Comparison of ENCODE assay signal across 7 cellular contexts in genomic region chr2:87569689-87570397, GRCh38.
DNase-seq lines count a peak whose midpoint lies in the region; ATAC-seq and TF ChIP-seq lines count a peak whose summit lies in the region.
"Not testable (repeated sequence)": the region's sequence is repeated elsewhere in the genome, so short reads cannot be mapped to it uniquely, and the experiment has no call there.

No MANE protein-coding gene starts in this region.

- H4K20me1 ChIP-seq in Karpas-422 (ENCODE audit: insufficient read depth, low read depth, low read length); osteoblast (ENCODE audit: insufficient read depth, low read length): not testable (repeated sequence)

- not testable (repeated sequence) for H3K9me2 ChIP-seq in Karpas-422 (replicated peaks; ENCODE audit: insufficient read depth, low read length)

- not testable (repeated sequence) for H3K36me3 ChIP-seq in CD4-positive, CD25-positive, alpha-beta regulatory T cell (ENCODE audit: control insufficient read depth, insufficient read depth, low read length); Karpas-422 (ENCODE audit: insufficient read depth, low read length); osteoblast (ENCODE audit: insufficient read depth, low read length)

- not testable (repeated sequence) for H3K9ac ChIP-seq in Karpas-422 (ENCODE audit: low read length)

- CTCF ChIA-PET in activated CD4-positive, alpha-beta T cell treated with anti-CD3 and anti-CD28 coated beads for 36 hours (lab: Charles Lee); activated naive CD4-positive, alpha-beta T cell treated with anti-CD3 and anti-CD28 coated beads, Interleukin-2, amount 10 ng/mL, durations not matched to agents 7 days and 5 days (lab: Charles Lee): not testable (repeated sequence)

- DNase-seq in CD4-positive, CD25-positive, alpha-beta regulatory T cell; activated T-cell treated with anti-CD3 and anti-CD28 coated beads, Interleukin-2, amount 50 U/mL, for 4 hours; activated naive CD4-positive, alpha-beta T cell treated with anti-CD3 and anti-CD28 coated beads, Interleukin-2, amount 10 ng/mL, durations not matched to agents 7 days and 5 days; activated naive CD8-positive, alpha-beta T cell treated with anti-CD3 and anti-CD28 coated beads, Interleukin-2, amount 50 U/mL, for 24 hours: not testable (repeated sequence)
- peak; percentile 36 for DNase-seq in Karpas-422
- DNase-seq in activated CD4-positive, alpha-beta T cell treated with anti-CD3 and anti-CD28 coated beads for 36 hours: peak; percentile 20
- peak; percentile 61 for DNase-seq in osteoblast (ENCODE audit: insufficient read length, low spot score, missing footprints)

- not testable (repeated sequence) for H3K4me3 ChIP-seq in CD4-positive, CD25-positive, alpha-beta regulatory T cell (ENCODE audit: low read depth, low read length); Karpas-422 (ENCODE audit: low read length); osteoblast (ENCODE audit: insufficient read depth, low read length)

- H3K4me3 Mint-ChIP-seq in CD4-positive, CD25-positive, alpha-beta regulatory T cell: peak overlapping the region in 3 of 4 donors; percentile 52 to 65 (median 64)
- H3K4me3 Mint-ChIP-seq in activated CD4-positive, alpha-beta T cell treated with anti-CD3 and anti-CD28 coated beads for 36 hours; activated naive CD4-positive, alpha-beta T cell treated with anti-CD3 and anti-CD28 coated beads, Interleukin-2, amount 10 ng/mL, durations not matched to agents 7 days and 5 days; activated naive CD8-positive, alpha-beta T cell treated with anti-CD3 and anti-CD28 coated beads, Interleukin-2, amount 50 U/mL, for 24 hours: not testable (repeated sequence)
- peak overlapping the region; percentile 45 for H3K4me3 Mint-ChIP-seq in activated T-cell treated with anti-CD3 and anti-CD28 coated beads, Interleukin-2, amount 50 U/mL, for 4 hours

- TF ChIP-seq CTCF in osteoblast (IDR thresholded peaks at IDR 0.05; ENCODE audit: extremely low read depth, low read depth, low read length): not testable (repeated sequence)

- H3K4me1 ChIP-seq in CD4-positive, CD25-positive, alpha-beta regulatory T cell (ENCODE audit: control insufficient read depth, insufficient read depth, low read length, poor library complexity, severe bottlenecking); Karpas-422 (ENCODE audit: low read length); osteoblast (ENCODE audit: insufficient read depth, low read length): not testable (repeated sequence)

- peaks cover 0 to 26% (median 3%) of the 10 kb centered on the region in 4 donors for H3K4me1 Mint-ChIP-seq in CD4-positive, CD25-positive, alpha-beta regulatory T cell
- H3K4me1 Mint-ChIP-seq in activated CD4-positive, alpha-beta T cell treated with anti-CD3 and anti-CD28 coated beads for 36 hours: peaks cover 25% of the 10 kb centered on the region
- H3K4me1 Mint-ChIP-seq in activated T-cell treated with anti-CD3 and anti-CD28 coated beads, Interleukin-2, amount 50 U/mL, for 4 hours (ENCODE audit: low read depth): peaks cover 21% of the 10 kb centered on the region
- H3K4me1 Mint-ChIP-seq in activated naive CD4-positive, alpha-beta T cell treated with anti-CD3 and anti-CD28 coated beads, Interleukin-2, amount 10 ng/mL, durations not matched to agents 7 days and 5 days: peaks cover 15% of the 10 kb centered on the region
- peaks cover 29% of the 10 kb centered on the region for H3K4me1 Mint-ChIP-seq in activated naive CD8-positive, alpha-beta T cell treated with anti-CD3 and anti-CD28 coated beads, Interleukin-2, amount 50 U/mL, for 24 hours

- not testable (repeated sequence) for H3K9me3 ChIP-seq in CD4-positive, CD25-positive, alpha-beta regulatory T cell (ENCODE audit: control insufficient read depth in 2 of 2, low read length in 2 of 2); Karpas-422 (ENCODE audit: low read length); osteoblast (ENCODE audit: low read depth, low read length)

- not testable (repeated sequence) for H3K4me2 ChIP-seq in Karpas-422 (ENCODE audit: low read depth, low read length, poor library complexity, severe bottlenecking); osteoblast (ENCODE audit: insufficient read depth, low read length)

- H3K36me3 Mint-ChIP-seq in CD4-positive, CD25-positive, alpha-beta regulatory T cell; activated CD4-positive, alpha-beta T cell treated with anti-CD3 and anti-CD28 coated beads for 36 hours (ENCODE audit: low read depth); activated T-cell treated with anti-CD3 and anti-CD28 coated beads, Interleukin-2, amount 50 U/mL, for 4 hours (ENCODE audit: insufficient read depth); activated naive CD8-positive, alpha-beta T cell treated with anti-CD3 and anti-CD28 coated beads, Interleukin-2, amount 50 U/mL, for 24 hours (ENCODE audit: low read depth): not testable (repeated sequence)
- H3K36me3 Mint-ChIP-seq in activated naive CD4-positive, alpha-beta T cell treated with anti-CD3 and anti-CD28 coated beads, Interleukin-2, amount 10 ng/mL, durations not matched to agents 7 days and 5 days: peaks cover 10% of the 10 kb centered on the region

- peak overlapping the region; percentile 14 for H3K27ac ChIP-seq in CD4-positive, CD25-positive, alpha-beta regulatory T cell (ENCODE audit: insufficient read depth, low read length, poor library complexity, severe bottlenecking)
- H3K27ac ChIP-seq in Karpas-422 (ENCODE audit: low read length); osteoblast (ENCODE audit: low read depth, low read length): not testable (repeated sequence)

- H3K27me3 ChIP-seq in CD4-positive, CD25-positive, alpha-beta regulatory T cell (ENCODE audit: control insufficient read depth, insufficient read depth, low read length); Karpas-422 (ENCODE audit: low read length); osteoblast (ENCODE audit: insufficient read depth, low read length): not testable (repeated sequence)

- not testable (repeated sequence) for H3K9me3 Mint-ChIP-seq in CD4-positive, CD25-positive, alpha-beta regulatory T cell; activated CD4-positive, alpha-beta T cell treated with anti-CD3 and anti-CD28 coated beads for 36 hours (ENCODE audit: low read depth); activated T-cell treated with anti-CD3 and anti-CD28 coated beads, Interleukin-2, amount 50 U/mL, for 4 hours; activated naive CD4-positive, alpha-beta T cell treated with anti-CD3 and anti-CD28 coated beads, Interleukin-2, amount 10 ng/mL, durations not matched to agents 7 days and 5 days; activated naive CD8-positive, alpha-beta T cell treated with anti-CD3 and anti-CD28 coated beads, Interleukin-2, amount 50 U/mL, for 24 hours

- peak; percentile 43 to 72 for ATAC-seq in CD4-positive, CD25-positive, alpha-beta regulatory T cell (ENCODE audit: low read depth in 2 of 2)
- ATAC-seq in activated CD4-positive, alpha-beta T cell treated with anti-CD3 and anti-CD28 coated beads for 36 hours: peak; percentile 65
- peak; percentile 66 to 73 for ATAC-seq in activated T-cell treated with anti-CD3 and anti-CD28 coated beads, Interleukin-2, amount 50 U/mL, for 4 hours
- ATAC-seq in activated naive CD8-positive, alpha-beta T cell treated with anti-CD3 and anti-CD28 coated beads, Interleukin-2, amount 50 U/mL, for 24 hours: peak; percentile 44

- H3K79me2 ChIP-seq in Karpas-422 (ENCODE audit: low read length); osteoblast (ENCODE audit: insufficient read depth, low read length): not testable (repeated sequence)

- peak overlapping the region; percentile 93 to 96 (median 95) for H3K27ac Mint-ChIP-seq in CD4-positive, CD25-positive, alpha-beta regulatory T cell
- H3K27ac Mint-ChIP-seq in activated CD4-positive, alpha-beta T cell treated with anti-CD3 and anti-CD28 coated beads for 36 hours: peak overlapping the region; percentile 76
- H3K27ac Mint-ChIP-seq in activated naive CD4-positive, alpha-beta T cell treated with anti-CD3 and anti-CD28 coated beads, Interleukin-2, amount 10 ng/mL, durations not matched to agents 7 days and 5 days: peak overlapping the region; percentile 88
- peak overlapping the region; percentile 87 for H3K27ac Mint-ChIP-seq in activated naive CD8-positive, alpha-beta T cell treated with anti-CD3 and anti-CD28 coated beads, Interleukin-2, amount 50 U/mL, for 24 hours

- H2AFZ ChIP-seq in Karpas-422 (ENCODE audit: low read length); osteoblast (ENCODE audit: low read length): not testable (repeated sequence)

- intact Hi-C loops in activated CD4-positive, alpha-beta T cell treated with anti-CD3 and anti-CD28 coated beads for 36 hours (cut with DNase I, micrococcal nuclease): not testable (repeated sequence)

- not testable (repeated sequence) for H3K27me3 Mint-ChIP-seq in CD4-positive, CD25-positive, alpha-beta regulatory T cell; activated CD4-positive, alpha-beta T cell treated with anti-CD3 and anti-CD28 coated beads for 36 hours; activated T-cell treated with anti-CD3 and anti-CD28 coated beads, Interleukin-2, amount 50 U/mL, for 4 hours (ENCODE audit: low read depth); activated naive CD4-positive, alpha-beta T cell treated with anti-CD3 and anti-CD28 coated beads, Interleukin-2, amount 10 ng/mL, durations not matched to agents 7 days and 5 days; activated naive CD8-positive, alpha-beta T cell treated with anti-CD3 and anti-CD28 coated beads, Interleukin-2, amount 50 U/mL, for 24 hours

- POLR2A ChIA-PET in activated CD4-positive, alpha-beta T cell treated with anti-CD3 and anti-CD28 coated beads for 36 hours (lab: Charles Lee): not testable (repeated sequence)
